ENCODE assay signal across 25 cellular contexts in genomic region chr12:42978718-42979117, GRCh38.
"Had no signal": no experiment of that assay in that cellular context is flagged by ENCODE, and none has a peak within 500 bp of the region (broad histone marks: within the 10 kb centered on the region; RNA-seq: fewer than 3 reads in every experiment).

No MANE protein-coding gene starts in this region.

- H3K36me3 ChIP-seq: esophagus squamous epithelium, left lung, pancreas, tibial artery had no signal

- H3K4me1 ChIP-seq: esophagus squamous epithelium, left lung, pancreas, testis, tibial artery had no signal

- H3K27ac ChIP-seq: coronary artery, esophagus squamous epithelium, left lung, pancreas, testis, tibial artery had no signal

- H3K4me1 Mint-ChIP-seq: central memory CD8-positive, alpha-beta T cell; immature natural killer cell; naive B cell; stimulated activated effector memory CD8-positive, alpha-beta T cell treated with anti-CD3 and anti-CD28 coated beads, Interleukin-12 subunit alpha, Interleukin-12 subunit beta, amount 100 ng/mL, for 72 hours had no signal

- ATAC-seq: left lung; pancreas; sciatic nerve; stimulated activated effector memory CD8-positive, alpha-beta T cell treated with anti-CD3 and anti-CD28 coated beads, Interleukin-12 subunit alpha, Interleukin-12 subunit beta, amount 100 ng/mL, for 72 hours had no signal

- H3K27me3 Mint-ChIP-seq: central memory CD8-positive, alpha-beta T cell; naive B cell; type B pancreatic cell had no signal

- H3K36me3 Mint-ChIP-seq: immature natural killer cell; naive B cell; stimulated activated effector memory CD8-positive, alpha-beta T cell treated with anti-CD3 and anti-CD28 coated beads, Interleukin-12 subunit alpha, Interleukin-12 subunit beta, amount 100 ng/mL, for 72 hours had no signal

- H3K27ac Mint-ChIP-seq: immature natural killer cell; naive B cell; stimulated activated effector memory CD8-positive, alpha-beta T cell treated with anti-CD3 and anti-CD28 coated beads, Interleukin-12 subunit alpha, Interleukin-12 subunit beta, amount 100 ng/mL, for 72 hours; type B pancreatic cell had no signal

- H3K9me3 ChIP-seq: esophagus squamous epithelium, pancreas, testis, tibial artery had no signal

- H3K9me3 Mint-ChIP-seq: type B pancreatic cell had no signal

- H3K27me3 ChIP-seq: esophagus squamous epithelium, left lung, pancreas, testis, tibial artery had no signal

- H3K4me3 ChIP-seq: coronary artery, esophagus squamous epithelium, left lung, pancreas, testis, tibial artery had no signal

- H3K4me3 Mint-ChIP-seq: central memory CD8-positive, alpha-beta T cell; immature natural killer cell; naive B cell; nephron; stimulated activated effector memory CD8-positive, alpha-beta T cell treated with anti-CD3 and anti-CD28 coated beads, Interleukin-12 subunit alpha, Interleukin-12 subunit beta, amount 100 ng/mL, for 72 hours; type B pancreatic cell had no signal

- DNase-seq: dermis blood vessel endothelial cell; effector memory CD4-positive, alpha-beta T cell; erythroblast; esophagus squamous epithelium; foreskin melanocyte; hypothalamus; immature natural killer cell; kidney; left lung; mesenchymal stem cell; naive B cell; occipital lobe; pancreas; stimulated activated CD4-positive, alpha-beta T cell treated with anti-CD3 and anti-CD28 coated beads, Interleukin-2, amount 100 ng/mL, for 24 hours; stimulated activated CD4-positive, alpha-beta T cell treated with anti-CD3 and anti-CD28 coated beads, Interleukin-4, amount 100 ng/mL, for 24 hours; stimulated activated naive CD4-positive, alpha-beta T cell treated with Interleukin-2 at 50 U/mL for 16 hours; substantia nigra; testis; tibial artery had no signal
